In genomic region chr14:22163051-22163450, GRCh38 we compare ENCODE assay signal across 8 cellular contexts.
DNase-seq lines count a peak whose midpoint lies in the region; ATAC-seq and TF ChIP-seq lines count a peak whose summit lies in the region.

No MANE protein-coding gene starts in this region.

- DNase-seq in Caki2 (ENCODE audit: low read depth) (peak; percentile 36), HFFc6 (no peak), left kidney (ENCODE audit: low read depth, low spot score) (peak; percentile 23), tibial artery (no peak), ecto neural progenitor cell (ENCODE audit: low spot score) (no peak)
- no peak for DNase-seq in activated CD8-positive, alpha-beta T cell treated with anti-CD3 and anti-CD28 coated beads, Interleukin-2, amount 10 ng/mL, durations not matched to agents 7 days and 5 days

- no peaks in the 10 kb centered on the region for H3K9me3 Mint-ChIP-seq in HFFc6
- no peaks in the 10 kb centered on the region for H3K9me3 Mint-ChIP-seq in activated CD8-positive, alpha-beta T cell treated with anti-CD3 and anti-CD28 coated beads, Interleukin-2, amount 10 ng/mL, durations not matched to agents 7 days and 5 days (ENCODE audit: insufficient read depth)

- CTCF ChIA-PET in activated CD8-positive, alpha-beta T cell treated with anti-CD3 and anti-CD28 coated beads, Interleukin-2, amount 10 ng/mL, durations not matched to agents 7 days and 5 days (lab: Charles Lee): interaction anchor here (0.7 to 2.0 kb wide), 14 partner anchors 12 to 407 kb away, joined by 3 to 12 read pairs (median 4); no protein-coding TSS in a partner anchor

- H3K27ac ChIP-seq in tibial artery: no peak overlapping the region

- no peak overlapping the region for H3K27ac Mint-ChIP-seq in HFFc6
- peak overlapping the region; percentile 90 for H3K27ac Mint-ChIP-seq in activated CD8-positive, alpha-beta T cell treated with anti-CD3 and anti-CD28 coated beads, Interleukin-2, amount 10 ng/mL, durations not matched to agents 7 days and 5 days

- H3K36me3 Mint-ChIP-seq in HFFc6 (ENCODE audit: low read depth): no peaks in the 10 kb centered on the region
- peaks cover 2% of the 10 kb centered on the region for H3K36me3 Mint-ChIP-seq in activated CD8-positive, alpha-beta T cell treated with anti-CD3 and anti-CD28 coated beads, Interleukin-2, amount 10 ng/mL, durations not matched to agents 7 days and 5 days (ENCODE audit: low read depth)

- H3K27me3 Mint-ChIP-seq in HFFc6 (ENCODE audit: insufficient read depth): peaks cover 3% of the 10 kb centered on the region; the same call in 1 of the 2 replicates
- H3K27me3 Mint-ChIP-seq in activated CD8-positive, alpha-beta T cell treated with anti-CD3 and anti-CD28 coated beads, Interleukin-2, amount 10 ng/mL, durations not matched to agents 7 days and 5 days (ENCODE audit: low read depth): no peaks in the 10 kb centered on the region

- H3K9me3 ChIP-seq in tibial artery: no peaks in the 10 kb centered on the region

- peak; percentile 58 for ATAC-seq in activated CD8-positive, alpha-beta T cell treated with anti-CD3 and anti-CD28 coated beads, Interleukin-2, amount 10 ng/mL, durations not matched to agents 7 days and 5 days
- ATAC-seq in HG02970 (IDR thresholded peaks at IDR 0.05; ENCODE audit: low FRiP score, unreplicated experiment): no peak
- no peak for ATAC-seq in HG03571 (IDR thresholded peaks at IDR 0.05; ENCODE audit: unreplicated experiment)

- in situ Hi-C loops in Caki2 (cut with HindIII; ENCODE audit: low pct_unique_long_range_greater_than_20kb, low sequenced_read_pairs): no loop called here

- no peaks in the 10 kb centered on the region for H3K36me3 ChIP-seq in tibial artery

- no peak overlapping the region for H3K4me3 Mint-ChIP-seq in HFFc6
- H3K4me3 Mint-ChIP-seq in activated CD8-positive, alpha-beta T cell treated with anti-CD3 and anti-CD28 coated beads, Interleukin-2, amount 10 ng/mL, durations not matched to agents 7 days and 5 days: peak overlapping the region; percentile 77

- no peaks in the 10 kb centered on the region for H3K4me1 Mint-ChIP-seq in HFFc6 (ENCODE audit: low read depth)
- peaks cover 31% of the 10 kb centered on the region for H3K4me1 Mint-ChIP-seq in activated CD8-positive, alpha-beta T cell treated with anti-CD3 and anti-CD28 coated beads, Interleukin-2, amount 10 ng/mL, durations not matched to agents 7 days and 5 days (ENCODE audit: low read depth)

- no peaks in the 10 kb centered on the region for H3K27me3 ChIP-seq in tibial artery

- POLR2A ChIA-PET in activated CD8-positive, alpha-beta T cell treated with anti-CD3 and anti-CD28 coated beads, Interleukin-2, amount 10 ng/mL, durations not matched to agents 7 days and 5 days (lab: Charles Lee): interaction anchor here (0.7 to 1.6 kb wide), 3 partner anchors 335 to 381 kb away, joined by 3 to 5 read pairs (median 3); no protein-coding TSS in a partner anchor

- intact Hi-C loops in tibial artery (cut with DNase I; ENCODE audit: low total_unique reads): no loop called here

- H3K4me1 ChIP-seq in tibial artery: no peaks in the 10 kb centered on the region

- TF ChIP-seq CTCF in HFFc6 (IDR thresholded peaks at IDR 0.05): peak; percentile 43; the same call in 1 of the 2 replicates
- no peak for TF ChIP-seq CTCF in tibial artery (IDR thresholded peaks at IDR 0.05)

- H3K4me3 ChIP-seq in tibial artery: no peak overlapping the region

Comparison
In these comparisons a context has a peak if more than half of its experiments do, and no peak if none do; other contexts are left out.
1. DNase-seq: peak in Caki2 (single experiment) and left kidney (single experiment); none in HFFc6 (single experiment), activated CD8-positive, alpha-beta T cell treated with anti-CD3 and anti-CD28 coated beads, Interleukin-2, amount 10 ng/mL, durations not matched to agents 7 days and 5 days (single experiment), tibial artery (0 of 2) and ecto neural progenitor cell (single experiment).